ENCODE assay signal across 19 cellular contexts in genomic region chr12:47992776-47993175, GRCh38. TPM values are rescaled to one million over a fixed set of nuclear protein-coding genes. Genes with fewer than 3 reads are reported as not detected.
DNase-seq lines count a peak whose midpoint lies in the region; ATAC-seq and TF ChIP-seq lines count a peak whose summit lies in the region.
"Had no signal": no experiment of that assay in that cellular context is flagged by ENCODE, and none has a peak within 500 bp of the region (broad histone marks: within the 10 kb centered on the region; RNA-seq: fewer than 3 reads in every experiment).

No MANE protein-coding gene starts in this region.

- peak; percentile 29 for DNase-seq in natural killer cell treated with Interleukin-12 subunit alpha and Interleukin-12 subunit beta and Interleukin-15 and Interleukin-18, amount 100 ng/mL, for 72 hours (ENCODE audit: low spot score)
- DNase-seq in natural killer cell (no peak), neural progenitor cell (ENCODE audit: low spot score) (no peak), spleen (peak; percentile 58), upper lobe of left lung (no peak)
- no peak for DNase-seq in stimulated activated CD4-positive, alpha-beta T cell treated with anti-CD3 and anti-CD28 coated beads, Interleukin-4, amount 100 ng/mL, for 1 hour
- DNase-seq: ACHN; BE2C; C1 segment of cervical spinal cord; CD4-positive, CD25-positive, alpha-beta regulatory T cell; COR-L47; DMS 273 treated with DMSO at 0.1 percent for 48 hours; DMS53; DND-41; EL; H9 had no signal

- peaks cover 29% of the 10 kb centered on the region for H3F3A ChIP-seq in neural progenitor cell (ENCODE audit: low read depth)

- WGBS in spleen, 5 donors, result 94 to 98% (median 95%) methylated on average over 10 of the region's 10 CpGs
- 94 to 96% methylated on average over 4 to 10 of the region's 10 CpGs for WGBS in upper lobe of left lung, 2 donors

- no peak for ATAC-seq in natural killer cell treated with Interleukin-12 subunit alpha and Interleukin-12 subunit beta and Interleukin-15 and Interleukin-18, amount 100 ng/mL, for 72 hours
- ATAC-seq in natural killer cell, result no peak
- no peak for ATAC-seq in upper lobe of left lung (ENCODE audit: low FRiP score in 2 of 2)
- ATAC-seq: GM12878, HepG2 had no signal

- no peaks in the 10 kb centered on the region for H3K9me3 ChIP-seq in neural progenitor cell (ENCODE audit: low read depth)
- H3K9me3 ChIP-seq in spleen, result no peaks in the 10 kb centered on the region
- H3K9me3 ChIP-seq in upper lobe of left lung, result no peaks in the 10 kb centered on the region
- H3K9me3 ChIP-seq: BE2C had no signal

- H3K27ac Mint-ChIP-seq in natural killer cell treated with Interleukin-12 subunit alpha and Interleukin-12 subunit beta and Interleukin-15 and Interleukin-18, amount 100 ng/mL, for 72 hours, result no peak overlapping the region
- H3K27ac Mint-ChIP-seq in natural killer cell (no peak overlapping the region), neural progenitor cell (peak overlapping the region; percentile 33)
- H3K27ac Mint-ChIP-seq: H9 had no signal

- H3K9me3 Mint-ChIP-seq in natural killer cell treated with Interleukin-12 subunit alpha and Interleukin-12 subunit beta and Interleukin-15 and Interleukin-18, amount 100 ng/mL, for 72 hours, result no peaks in the 10 kb centered on the region
- H3K9me3 Mint-ChIP-seq in natural killer cell, result no peaks in the 10 kb centered on the region
- H3K9me3 Mint-ChIP-seq in neural progenitor cell, result no peaks in the 10 kb centered on the region
- H3K9me3 Mint-ChIP-seq: CD4-positive, CD25-positive, alpha-beta regulatory T cell; CD8-positive, alpha-beta memory T cell; H9 had no signal

- no peak for TF ChIP-seq POLR2A in spleen (IDR thresholded peaks at IDR 0.05)
- TF ChIP-seq POLR2A in upper lobe of left lung (IDR thresholded peaks at IDR 0.05), result no peak

- H3K4me3 ChIP-seq in neural progenitor cell, result no peak overlapping the region
- H3K4me3 ChIP-seq in spleen, result no peak overlapping the region
- H3K4me3 ChIP-seq in upper lobe of left lung, result no peak overlapping the region
- H3K4me3 ChIP-seq: GM12878 had no signal

- H3K27me3 Mint-ChIP-seq in natural killer cell treated with Interleukin-12 subunit alpha and Interleukin-12 subunit beta and Interleukin-15 and Interleukin-18, amount 100 ng/mL, for 72 hours, result peaks cover 18 to 31% of the 10 kb centered on the region in 2 donors
- H3K27me3 Mint-ChIP-seq in natural killer cell (ENCODE audit: low read depth in 2 of 2) (peaks cover 29 to 44% of the 10 kb centered on the region in 2 donors), neural progenitor cell (ENCODE audit: insufficient read depth, low read depth) (peaks cover 16% of the 10 kb centered on the region)

- H3K36me3 ChIP-seq in neural progenitor cell (peaks cover 18% of the 10 kb centered on the region), spleen (no peaks in the 10 kb centered on the region), upper lobe of left lung (no peaks in the 10 kb centered on the region)
- H3K36me3 ChIP-seq: BE2C had no signal

- H3K4me2 ChIP-seq in neural progenitor cell, result no peak overlapping the region

- peaks cover 13 to 16% of the 10 kb centered on the region in 2 donors for H3K4me1 Mint-ChIP-seq in natural killer cell treated with Interleukin-12 subunit alpha and Interleukin-12 subunit beta and Interleukin-15 and Interleukin-18, amount 100 ng/mL, for 72 hours (ENCODE audit: low read depth in 2 of 2)
- peaks cover 16 to 18% of the 10 kb centered on the region in 2 donors for H3K4me1 Mint-ChIP-seq in natural killer cell
- peaks cover 50% of the 10 kb centered on the region for H3K4me1 Mint-ChIP-seq in neural progenitor cell

- no peak overlapping the region for H3K4me3 Mint-ChIP-seq in natural killer cell treated with Interleukin-12 subunit alpha and Interleukin-12 subunit beta and Interleukin-15 and Interleukin-18, amount 100 ng/mL, for 72 hours
- no peak overlapping the region for H3K4me3 Mint-ChIP-seq in natural killer cell
- H3K4me3 Mint-ChIP-seq in neural progenitor cell, result peak overlapping the region; percentile 15
- H3K4me3 Mint-ChIP-seq: CD4-positive, CD25-positive, alpha-beta regulatory T cell; H9 had no signal

- TF ChIP-seq CTCF in natural killer cell (IDR thresholded peaks at IDR 0.05), result no peak
- no peak for TF ChIP-seq CTCF in neural progenitor cell (IDR thresholded peaks at IDR 0.05)
- no peak for TF ChIP-seq CTCF in spleen (IDR thresholded peaks at IDR 0.05 in 8 of 11, conservative IDR thresholded peaks at IDR 0.05 in 3 of 11)
- no peak for TF ChIP-seq CTCF in upper lobe of left lung (IDR thresholded peaks at IDR 0.05)

- H3K79me2 ChIP-seq in neural progenitor cell (ENCODE audit: low read depth), result no peaks in the 10 kb centered on the region

- H3K36me3 Mint-ChIP-seq in natural killer cell treated with Interleukin-12 subunit alpha and Interleukin-12 subunit beta and Interleukin-15 and Interleukin-18, amount 100 ng/mL, for 72 hours, result no peaks in the 10 kb centered on the region
- H3K36me3 Mint-ChIP-seq in natural killer cell (no peaks in the 10 kb centered on the region), neural progenitor cell (peaks cover 51% of the 10 kb centered on the region)
- H3K36me3 Mint-ChIP-seq: CD4-positive, CD25-positive, alpha-beta regulatory T cell; CD8-positive, alpha-beta memory T cell had no signal

- peaks cover 60% of the 10 kb centered on the region for H4K20me1 ChIP-seq in neural progenitor cell (ENCODE audit: low read depth)

- peaks cover 24% of the 10 kb centered on the region for H3K27me3 ChIP-seq in neural progenitor cell
- H3K27me3 ChIP-seq in spleen (replicated peaks in 1 of 7), result peaks cover 0 to 40% (median 4%) of the 10 kb centered on the region in 7 donors
- no peaks in the 10 kb centered on the region for H3K27me3 ChIP-seq in upper lobe of left lung

- TF ChIP-seq EP300 in upper lobe of left lung (IDR thresholded peaks at IDR 0.05), result no peak

- intact Hi-C loops in natural killer cell (cut with micrococcal nuclease), result no loop called here
- intact Hi-C loops in spleen (cut with DNase I; ENCODE audit: low total_unique reads), result no loop called here

- H3K4me1 ChIP-seq in neural progenitor cell, result peaks cover 49% of the 10 kb centered on the region
- peaks cover 6 to 31% (median 20%) of the 10 kb centered on the region in 6 donors for H3K4me1 ChIP-seq in spleen
- H3K4me1 ChIP-seq in upper lobe of left lung, result peaks cover 0 to 9% (median 2%) of the 10 kb centered on the region in 4 donors

- H3K27ac ChIP-seq in neural progenitor cell (peak overlapping the region; percentile 69), spleen (no peak overlapping the region), upper lobe of left lung (no peak overlapping the region)

- H3K9ac ChIP-seq in neural progenitor cell, result no peak overlapping the region

- H2AFZ ChIP-seq in neural progenitor cell (replicated peaks), result no peak overlapping the region

RNA-seq across cellular contexts. Expression of gene COL2A1, which starts 11.5 kb away (rescaled TPM):
- not detected for total RNA-seq in natural killer cell treated with Interleukin-12 subunit alpha and Interleukin-12 subunit beta and Interleukin-15 and Interleukin-18, amount 100 ng/mL, for 72 hours
- total RNA-seq in natural killer cell, result not detected
- 69.1 and 330 TPM in 2 replicates for total RNA-seq in neural progenitor cell (ENCODE audit: low replicate concordance)
- under 1 TPM in 3 of 7 donors, not detected in 4; 0.37 to 0.49 (median 0.47) TPM for total RNA-seq in spleen
- not detected for polyA plus RNA-seq in spleen
- total RNA-seq in upper lobe of left lung, result under 1 TPM in 1 of 6 donors, not detected in 5; 0.34 TPM
- total RNA-seq: CD4-positive, CD25-positive, alpha-beta regulatory T cell; CD8-positive, alpha-beta memory T cell had no signal
- polyA plus RNA-seq: CD4-positive, CD25-positive, alpha-beta regulatory T cell; CD8-positive, alpha-beta memory T cell had no signal

RNA-seq across cellular contexts. Expression of gene TMEM106C, which starts 29.4 kb away (rescaled TPM):
- total RNA-seq in natural killer cell treated with Interleukin-12 subunit alpha and Interleukin-12 subunit beta and Interleukin-15 and Interleukin-18, amount 100 ng/mL, for 72 hours, result 10 to 100 TPM; 75.6 to 84.2 TPM
- 10 to 100 TPM; 19.1 to 26.2 (median 22.5) TPM for total RNA-seq in natural killer cell
- total RNA-seq in neural progenitor cell (ENCODE audit: low replicate concordance), result 87.5 and 115 TPM in 2 replicates
- 100 to 1,000 TPM in 4 of 7 donors, 10 to 100 TPM in 3; 37.6 to 124 (median 109) TPM for total RNA-seq in spleen
- 10 to 100 TPM; 30.1 to 49.1 (median 40.2) TPM for polyA plus RNA-seq in spleen
- 10 to 100 TPM; 32.8 to 90.6 (median 38.5) TPM for total RNA-seq in upper lobe of left lung

Comparison
In these comparisons a context has a peak if more than half of its experiments do, and no peak if none do; other contexts are left out.
1. DNase-seq: peak in natural killer cell treated with Interleukin-12 subunit alpha and Interleukin-12 subunit beta and Interleukin-15 and Interleukin-18, amount 100 ng/mL, for 72 hours (single experiment) and spleen (single experiment); none in natural killer cell (single experiment), neural progenitor cell (single experiment), upper lobe of left lung (0 of 2) and stimulated activated CD4-positive, alpha-beta T cell treated with anti-CD3 and anti-CD28 coated beads, Interleukin-4, amount 100 ng/mL, for 1 hour (single experiment).
2. RNA of gene COL2A1, which starts 11.5 kb away (total RNA-seq): 69.1 to 330 TPM in neural progenitor cell; 0.37 to 0.49 TPM in spleen, not detected in natural killer cell treated with Interleukin-12 subunit alpha and Interleukin-12 subunit beta and Interleukin-15 and Interleukin-18, amount 100 ng/mL, for 72 hours, not detected in natural killer cell and 0.34 TPM in upper lobe of left lung; every median in the first group is over 10 times any median in the second.